ENCODE assay signal across 19 cellular contexts in the genomic region with DNA sequence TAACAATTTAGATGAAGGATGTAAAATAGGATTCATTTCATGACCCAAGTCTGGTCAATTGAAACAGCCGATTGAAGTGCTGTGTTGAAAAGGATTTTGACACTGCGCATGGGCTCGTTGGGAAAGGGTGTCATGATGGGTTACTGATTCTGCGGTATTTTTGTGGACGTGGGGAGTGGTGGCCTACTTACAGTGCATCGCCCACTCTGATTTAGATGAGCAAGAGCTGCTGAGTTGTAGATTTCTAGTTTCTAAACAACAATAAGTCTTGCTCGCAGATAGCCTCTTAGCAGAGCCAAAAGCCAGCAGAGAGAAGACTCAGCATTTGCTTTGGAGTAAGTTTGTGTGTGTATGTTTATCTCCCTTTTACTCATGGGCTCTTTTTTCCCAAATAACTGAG.
DNase-seq lines count a peak whose midpoint lies in the region; ATAC-seq and TF ChIP-seq lines count a peak whose summit lies in the region.
"Had no signal": no experiment of that assay in that cellular context is flagged by ENCODE, and none has a peak within 500 bp of the region (broad histone marks: within the 10 kb centered on the region; RNA-seq: fewer than 3 reads in every experiment).

No MANE protein-coding gene starts in this region.

- peak in 1 of 2 donors; percentile 82 for ATAC-seq in activated T-cell treated with anti-CD3 and anti-CD28 coated beads, Interleukin-2, amount 50 U/mL, for 72 hours (replicated peaks in 1 of 2)
- ATAC-seq in CD4-positive, alpha-beta T cell (ENCODE audit: poor library complexity): no peak
- ATAC-seq in T-helper 17 cell (peak; percentile 73), HG03521 (IDR thresholded peaks at IDR 0.05; ENCODE audit: unreplicated experiment) (no peak)
- ATAC-seq: HCT116 had no signal

- peak overlapping the region; percentile 48 for H3K27ac Mint-ChIP-seq in activated T-cell treated with anti-CD3 and anti-CD28 coated beads, Interleukin-2, amount 50 U/mL, for 72 hours
- H3K27ac Mint-ChIP-seq in CD4-positive, alpha-beta T cell: peak overlapping the region; percentile 34
- peak overlapping the region; percentile 79 for H3K27ac Mint-ChIP-seq in T-helper 17 cell
- no peak overlapping the region for H3K27ac Mint-ChIP-seq in MCF 10A (ENCODE audit: low read depth, unreplicated experiment)
- H3K27ac Mint-ChIP-seq: B cell, HFFc6 had no signal

- no peak for TF ChIP-seq CTCF in CD4-positive, alpha-beta T cell (IDR thresholded peaks at IDR 0.05)
- no peak for TF ChIP-seq CTCF in MCF 10A (IDR thresholded peaks at IDR 0.05; ENCODE audit: unreplicated experiment)

- no peaks in the 10 kb centered on the region for H3K4me1 Mint-ChIP-seq in activated T-cell treated with anti-CD3 and anti-CD28 coated beads, Interleukin-2, amount 50 U/mL, for 72 hours (ENCODE audit: low read depth)
- no peaks in the 10 kb centered on the region for H3K4me1 Mint-ChIP-seq in CD4-positive, alpha-beta T cell (ENCODE audit: low read depth)
- H3K4me1 Mint-ChIP-seq in T-helper 17 cell (peaks cover 12% of the 10 kb centered on the region), MCF 10A (ENCODE audit: insufficient read depth, unreplicated experiment) (no peaks in the 10 kb centered on the region)
- H3K4me1 Mint-ChIP-seq: B cell; CD4-positive, CD25-positive, alpha-beta regulatory T cell had no signal

- BruUV-seq in MCF 10A (replicated peaks; lab: Mats Ljungman, UMichigan): no TSS peak

- no peak overlapping the region for H3K27ac ChIP-seq in CD4-positive, alpha-beta T cell (ENCODE audit: low read depth, low read length)

- H3K27me3 Mint-ChIP-seq in activated T-cell treated with anti-CD3 and anti-CD28 coated beads, Interleukin-2, amount 50 U/mL, for 72 hours (ENCODE audit: low read depth): no peaks in the 10 kb centered on the region
- H3K27me3 Mint-ChIP-seq in CD4-positive, alpha-beta T cell: no peaks in the 10 kb centered on the region
- H3K27me3 Mint-ChIP-seq in T-helper 17 cell (no peaks in the 10 kb centered on the region), MCF 10A (ENCODE audit: insufficient read depth, unreplicated experiment) (no peaks in the 10 kb centered on the region)
- H3K27me3 Mint-ChIP-seq: B cell; CD4-positive, CD25-positive, alpha-beta regulatory T cell had no signal

- H3K9me3 Mint-ChIP-seq in activated T-cell treated with anti-CD3 and anti-CD28 coated beads, Interleukin-2, amount 50 U/mL, for 72 hours: no peaks in the 10 kb centered on the region
- H3K9me3 Mint-ChIP-seq in CD4-positive, alpha-beta T cell: no peaks in the 10 kb centered on the region
- no peaks in the 10 kb centered on the region for H3K9me3 Mint-ChIP-seq in MCF 10A (ENCODE audit: unreplicated experiment)

- CTCF ChIA-PET in CD4-positive, alpha-beta T cell (lab: Charles Lee): no interaction called here
- CTCF ChIA-PET in MCF 10A (lab: Yijun Ruan, JAX): interaction anchor here (0.6 kb wide), 1 partner anchor 53 kb away, joined by 3 read pairs; no protein-coding TSS in a partner anchor

- peak overlapping the region in 1 of 2 donors; percentile 62 for H3K4me3 Mint-ChIP-seq in activated T-cell treated with anti-CD3 and anti-CD28 coated beads, Interleukin-2, amount 50 U/mL, for 72 hours
- no peak overlapping the region for H3K4me3 Mint-ChIP-seq in CD4-positive, alpha-beta T cell
- H3K4me3 Mint-ChIP-seq in T-helper 17 cell: peak overlapping the region; percentile 31
- no peak overlapping the region for H3K4me3 Mint-ChIP-seq in MCF 10A (ENCODE audit: unreplicated experiment)
- H3K4me3 Mint-ChIP-seq: B cell, HFFc6 had no signal

- POLR2A ChIA-PET in CD4-positive, alpha-beta T cell (lab: Charles Lee): no interaction called here
- POLR2A ChIA-PET in MCF 10A (lab: Yijun Ruan, JAX): no interaction called here

- peak in 1 of 2 donors; percentile 22 for DNase-seq in activated T-cell treated with anti-CD3 and anti-CD28 coated beads, Interleukin-2, amount 50 U/mL, for 72 hours
- no peak for DNase-seq in activated T-cell treated with anti-CD3 and anti-CD28 coated beads, Interleukin-2, amount 50 U/mL, for 1 hour
- no peak for DNase-seq in CD4-positive, alpha-beta T cell
- DNase-seq in T-helper 17 cell (no peak), MCF 10A (ENCODE audit: unreplicated experiment) (no peak)
- DNase-seq in activated T-helper 9 cell treated with anti-CD3 and anti-CD28 coated beads, Interleukin-2, amount 50 U/mL, for 16 hours (ENCODE audit: low read depth): peak; percentile 6
- no peak for DNase-seq in central memory CD4-positive, alpha-beta T cell
- DNase-seq: C1 segment of cervical spinal cord, DMS153, DMS79, GDM1, GOT3, H7, HFFc6, IMR-90 had no signal

- H3K9me3 ChIP-seq in CD4-positive, alpha-beta T cell (ENCODE audit: control insufficient read depth, low read length): no peaks in the 10 kb centered on the region
- H3K9me3 ChIP-seq in T-helper 17 cell (ENCODE audit: control insufficient read depth, low read length, poor library complexity, severe bottlenecking): no peaks in the 10 kb centered on the region

- intact Hi-C loops in CD4-positive, alpha-beta T cell (cut with DNase I, micrococcal nuclease): no loop called here
- intact Hi-C loops in MCF 10A (cut with micrococcal nuclease): no loop called here

- no peaks in the 10 kb centered on the region for H3K36me3 Mint-ChIP-seq in activated T-cell treated with anti-CD3 and anti-CD28 coated beads, Interleukin-2, amount 50 U/mL, for 72 hours (ENCODE audit: insufficient read depth in 2 of 2)
- H3K36me3 Mint-ChIP-seq in CD4-positive, alpha-beta T cell (ENCODE audit: low read depth): no peaks in the 10 kb centered on the region
- H3K36me3 Mint-ChIP-seq in T-helper 17 cell (ENCODE audit: low read depth) (no peaks in the 10 kb centered on the region), MCF 10A (ENCODE audit: insufficient read depth, unreplicated experiment) (no peaks in the 10 kb centered on the region)
- H3K36me3 Mint-ChIP-seq: CD4-positive, CD25-positive, alpha-beta regulatory T cell had no signal

- no peaks in the 10 kb centered on the region for H3K27me3 ChIP-seq in CD4-positive, alpha-beta T cell (ENCODE audit: control insufficient read depth, insufficient read depth, low read length)
